In the genomic region with DNA sequence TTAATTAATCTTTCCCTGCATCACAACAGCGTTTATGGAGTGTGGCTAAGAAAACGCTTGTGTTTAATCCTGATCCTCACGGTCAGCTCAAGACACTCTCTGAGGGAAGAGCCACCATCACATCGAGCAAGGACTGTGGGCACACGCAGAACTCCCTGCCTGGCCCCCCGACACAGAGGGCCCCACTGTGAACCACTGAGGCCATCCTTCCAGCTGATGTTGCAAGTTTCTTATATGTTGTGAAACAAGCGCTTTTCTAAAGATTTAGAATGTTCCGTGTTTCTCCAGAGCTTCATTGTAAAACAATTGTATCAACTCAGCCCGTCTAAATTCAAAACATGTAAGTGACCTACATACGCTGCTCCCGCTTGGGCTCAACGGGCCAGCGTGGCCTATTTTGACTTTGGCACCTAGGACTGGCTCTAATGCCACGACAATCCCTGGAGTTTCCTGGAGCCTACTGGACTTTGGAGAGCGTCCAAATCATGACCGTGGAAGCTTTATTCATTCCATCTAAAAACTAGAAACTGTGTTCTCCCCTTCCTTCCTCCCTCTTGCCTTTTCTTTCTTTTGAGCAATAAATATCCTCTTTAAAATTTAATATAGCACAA, we compare ENCODE assay signal across 23 cellular contexts. TPM values are rescaled to one million over a fixed set of nuclear protein-coding genes. Genes with fewer than 3 reads are reported as not detected.
A peak's percentile ranks its signal among the peaks of the same experiment; 100 is the strongest.
DNase-seq lines count a peak whose midpoint lies in the region; ATAC-seq and TF ChIP-seq lines count a peak whose summit lies in the region.
"Had no signal": no experiment of that assay in that cellular context is flagged by ENCODE, and none has a peak within 500 bp of the region (broad histone marks: within the 10 kb centered on the region; RNA-seq: fewer than 3 reads in every experiment).

No MANE protein-coding gene starts in this region.

- H3K4me3 Mint-ChIP-seq in brain: no peak overlapping the region
- H3K4me3 Mint-ChIP-seq: activated naive CD8-positive, alpha-beta T cell treated with anti-CD3 and anti-CD28 coated beads for 36 hours; HFFc6 had no signal

- peak overlapping the region; percentile 27 for H3K27ac ChIP-seq in HUES48 (ENCODE audit: low read depth, low read length)
- H3K27ac ChIP-seq: breast epithelium, hepatocyte, neutrophil, PC-9, SK-N-MC had no signal

- no peaks in the 10 kb centered on the region for H3K9me3 ChIP-seq in HUES48 (ENCODE audit: control insufficient read depth, insufficient read depth, low read length)
- H3K9me3 ChIP-seq: breast epithelium, neutrophil had no signal

- peaks cover 34% of the 10 kb centered on the region for H3K36me3 Mint-ChIP-seq in brain

- peak; percentile 10 to 20 for DNase-seq in hippocampal formation (lab: John Stamatoyannopoulos, UW)
- DNase-seq in sciatic nerve (ENCODE audit: low spot score): no peak
- no peak for DNase-seq in occipital lobe (lab: John Stamatoyannopoulos, UW)
- no peak for DNase-seq in NCI-H510A (lab: John Stamatoyannopoulos, UW)
- DNase-seq: activated naive CD8-positive, alpha-beta T cell treated with anti-CD3 and anti-CD28 coated beads for 36 hours; EL; HFFc6; Kasumi-1; kidney; NCI-H1105 treated with DMSO at 0.1 percent for 48 hours; NCI-H2107; PC-9; stimulated activated CD4-positive, alpha-beta T cell treated with anti-CD3 and anti-CD28 coated beads, Interleukin-2, amount 100 ng/mL, for 48 hours; T-helper 9 cell had no signal

- H3K4me1 ChIP-seq in HUES48 (ENCODE audit: control insufficient read depth, insufficient read depth, low read length): peaks cover 24% of the 10 kb centered on the region
- H3K4me1 ChIP-seq: breast epithelium had no signal

- peaks cover 26% of the 10 kb centered on the region for H3K4me1 Mint-ChIP-seq in brain
- H3K4me1 Mint-ChIP-seq: activated naive CD8-positive, alpha-beta T cell treated with anti-CD3 and anti-CD28 coated beads for 36 hours had no signal

- H3K27me3 Mint-ChIP-seq in brain: no peaks in the 10 kb centered on the region
- H3K27me3 Mint-ChIP-seq: activated naive CD8-positive, alpha-beta T cell treated with anti-CD3 and anti-CD28 coated beads for 36 hours had no signal

- no peaks in the 10 kb centered on the region for H3K9me3 Mint-ChIP-seq in brain
- H3K9me3 Mint-ChIP-seq: activated naive CD8-positive, alpha-beta T cell treated with anti-CD3 and anti-CD28 coated beads for 36 hours; HFFc6 had no signal

- intact Hi-C loops in sciatic nerve (cut with DNase I): no loop called here

- TF ChIP-seq CTCF in brain (conservative IDR thresholded peaks at IDR 0.05): no peak

- H3K27ac Mint-ChIP-seq in brain: peak overlapping the region in 3 of 5 experiments; percentile 7 to 73 (median 65)
- H3K27ac Mint-ChIP-seq: activated naive CD8-positive, alpha-beta T cell treated with anti-CD3 and anti-CD28 coated beads for 36 hours; HFFc6 had no signal

- H3K27me3 ChIP-seq in HUES48 (ENCODE audit: control insufficient read depth, insufficient read depth, low read length): no peaks in the 10 kb centered on the region
- H3K27me3 ChIP-seq: breast epithelium, hepatocyte had no signal

- ATAC-seq in sciatic nerve: peak; percentile 41
- no peak for ATAC-seq in GM18907 (IDR thresholded peaks at IDR 0.05; ENCODE audit: unreplicated experiment)
- ATAC-seq in HG02852 (IDR thresholded peaks at IDR 0.05; ENCODE audit: unreplicated experiment): no peak
- ATAC-seq: activated CD4-positive, CD25-positive, alpha-beta regulatory T cell treated with anti-CD3 and anti-CD28 coated beads, Interleukin-2, amount 50 U/mL, for 24 hours had no signal

- no peak overlapping the region for H3K4me3 ChIP-seq in HUES48 (ENCODE audit: low read depth, low read length)
- H3K4me3 ChIP-seq: breast epithelium, hepatocyte, PC-9, SK-N-MC had no signal

- peaks cover 14% of the 10 kb centered on the region for H3K36me3 ChIP-seq in HUES48 (ENCODE audit: control insufficient read depth, insufficient read depth, low read length)
- H3K36me3 ChIP-seq: breast epithelium, neutrophil had no signal

- H3K9ac ChIP-seq in HUES48 (ENCODE audit: low read depth, low read length): no peak overlapping the region

RNA-seq across cellular contexts. Expression of a gene that starts 34.9 kb away (rescaled TPM):
- 107 TPM for polyA plus RNA-seq in brain (ENCODE audit: insufficient read depth, low read depth, low replicate concordance)
- total RNA-seq in sciatic nerve (61.3 TPM), occipital lobe (43.8 TPM)

RNA-seq across cellular contexts. Expression of a gene that starts 46.9 kb away (rescaled TPM):
- polyA plus RNA-seq in brain (ENCODE audit: insufficient read depth, low read depth, low replicate concordance): 26.2 TPM
- total RNA-seq in sciatic nerve (14.5 TPM), occipital lobe (80.2 TPM)

RNA-seq across cellular contexts. Expression of a gene that starts 59.1 kb away (rescaled TPM):
- 12.3 TPM for polyA plus RNA-seq in brain (ENCODE audit: insufficient read depth, low read depth, low replicate concordance)
- total RNA-seq in sciatic nerve (48.6 TPM), occipital lobe (67.8 TPM)

Comparison
In these comparisons a context has a peak if more than half of its experiments do, and no peak if none do; other contexts are left out.
1. DNase-seq: peak in hippocampal formation (2 of 2); none in sciatic nerve (single experiment), occipital lobe (single experiment) and NCI-H510A (single experiment).